10 cellular contexts compared by ENCODE assay signal in genomic region chr16:1159973-1160772, GRCh38. TPM values are rescaled to one million over a fixed set of nuclear protein-coding genes. Genes with fewer than 3 reads are reported as not detected.
DNase-seq lines count a peak whose midpoint lies in the region; ATAC-seq and TF ChIP-seq lines count a peak whose summit lies in the region.
"Had no signal": no experiment of that assay in that cellular context is flagged by ENCODE, and none has a peak within 500 bp of the region (broad histone marks: within the 10 kb centered on the region; RNA-seq: fewer than 3 reads in every experiment).

No MANE protein-coding gene starts in this region.

- H3K4me3 ChIP-seq in foreskin fibroblast (ENCODE audit: low read depth in 1 of 2, low read length in 2 of 2) = no peak overlapping the region

- peak; percentile 48 for ATAC-seq in omental fat pad (ENCODE audit: low FRiP score)
- no peak for ATAC-seq in stimulated activated naive CD8-positive, alpha-beta T cell treated with anti-CD3 and anti-CD28 coated beads, Interleukin-15, Interleukin-2, amounts not matched to agents 100 U/mL and 50 U/mL, for 24 hours
- ATAC-seq in HG03565 (IDR thresholded peaks at IDR 0.05; ENCODE audit: unreplicated experiment) = no peak
- ATAC-seq: activated CD8-positive, alpha-beta T cell treated with anti-CD3 and anti-CD28 coated beads for 36 hours had no signal

- no peak for TF ChIP-seq CTCF in C4-2B (conservative IDR thresholded peaks at IDR 0.05)
- no peak for TF ChIP-seq CTCF in omental fat pad (IDR thresholded peaks at IDR 0.05)
- no peak for TF ChIP-seq CTCF in foreskin fibroblast (IDR thresholded peaks at IDR 0.05; ENCODE audit: low read depth, low read length)

- DNase-seq in RPMI8226 (peak; percentile 60), globus pallidus (ENCODE audit: low spot score) (peak; percentile 24), omental fat pad (ENCODE audit: low spot score) (no peak), foreskin fibroblast (no peak), SIG-M5 treated with dmso at 0.1 percent for 504 hours (lab: John Stamatoyannopoulos, UW; ENCODE audit: unreplicated experiment) (no peak)
- no peak for DNase-seq in stimulated activated naive CD8-positive, alpha-beta T cell treated with anti-CD3 and anti-CD28 coated beads, Interleukin-15, Interleukin-2, amounts not matched to agents 100 U/mL and 50 U/mL, for 24 hours
- DNase-seq: activated CD8-positive, alpha-beta T cell treated with anti-CD3 and anti-CD28 coated beads for 36 hours; stimulated activated CD4-positive, alpha-beta T cell treated with anti-CD3 and anti-CD28 coated beads, Interleukin-15, amount 100 ng/mL, for 24 hours had no signal

- H3K27ac ChIP-seq in C4-2B = peak overlapping the region; percentile 47

RNA-seq across cellular contexts. Expression of gene CACNA1H, which starts 7.3 kb away (rescaled TPM):
- 10 to 100 TPM in 2 of 4 donors, 1 to 10 TPM in 2; 1.8 to 13.6 (median 10.2) TPM for total RNA-seq in omental fat pad

Comparison
In these comparisons a context has a peak if more than half of its experiments do, and no peak if none do; other contexts are left out.
1. DNase-seq: peak in RPMI8226 (single experiment) and globus pallidus (single experiment); none in omental fat pad (single experiment), stimulated activated naive CD8-positive, alpha-beta T cell treated with anti-CD3 and anti-CD28 coated beads, Interleukin-15, Interleukin-2, amounts not matched to agents 100 U/mL and 50 U/mL, for 24 hours (single experiment), foreskin fibroblast (0 of 2) and SIG-M5 treated with dmso at 0.1 percent for 504 hours (single experiment).